In genomic region chrX:46758163-46758955, GRCh38 we compare ENCODE assay signal across 1 cellular context.
A peak's percentile ranks its signal among the peaks of the same experiment; 100 is the strongest.
TF ChIP-seq lines count a peak whose summit lies in the region.

No MANE protein-coding gene starts in this region.

TF ChIP-seq in HepG2, 621 proteins besides CTCF, POLR2A, EP300 and RAD21 (continued from another document):
- TF ChIP-seq, protein P1, sequence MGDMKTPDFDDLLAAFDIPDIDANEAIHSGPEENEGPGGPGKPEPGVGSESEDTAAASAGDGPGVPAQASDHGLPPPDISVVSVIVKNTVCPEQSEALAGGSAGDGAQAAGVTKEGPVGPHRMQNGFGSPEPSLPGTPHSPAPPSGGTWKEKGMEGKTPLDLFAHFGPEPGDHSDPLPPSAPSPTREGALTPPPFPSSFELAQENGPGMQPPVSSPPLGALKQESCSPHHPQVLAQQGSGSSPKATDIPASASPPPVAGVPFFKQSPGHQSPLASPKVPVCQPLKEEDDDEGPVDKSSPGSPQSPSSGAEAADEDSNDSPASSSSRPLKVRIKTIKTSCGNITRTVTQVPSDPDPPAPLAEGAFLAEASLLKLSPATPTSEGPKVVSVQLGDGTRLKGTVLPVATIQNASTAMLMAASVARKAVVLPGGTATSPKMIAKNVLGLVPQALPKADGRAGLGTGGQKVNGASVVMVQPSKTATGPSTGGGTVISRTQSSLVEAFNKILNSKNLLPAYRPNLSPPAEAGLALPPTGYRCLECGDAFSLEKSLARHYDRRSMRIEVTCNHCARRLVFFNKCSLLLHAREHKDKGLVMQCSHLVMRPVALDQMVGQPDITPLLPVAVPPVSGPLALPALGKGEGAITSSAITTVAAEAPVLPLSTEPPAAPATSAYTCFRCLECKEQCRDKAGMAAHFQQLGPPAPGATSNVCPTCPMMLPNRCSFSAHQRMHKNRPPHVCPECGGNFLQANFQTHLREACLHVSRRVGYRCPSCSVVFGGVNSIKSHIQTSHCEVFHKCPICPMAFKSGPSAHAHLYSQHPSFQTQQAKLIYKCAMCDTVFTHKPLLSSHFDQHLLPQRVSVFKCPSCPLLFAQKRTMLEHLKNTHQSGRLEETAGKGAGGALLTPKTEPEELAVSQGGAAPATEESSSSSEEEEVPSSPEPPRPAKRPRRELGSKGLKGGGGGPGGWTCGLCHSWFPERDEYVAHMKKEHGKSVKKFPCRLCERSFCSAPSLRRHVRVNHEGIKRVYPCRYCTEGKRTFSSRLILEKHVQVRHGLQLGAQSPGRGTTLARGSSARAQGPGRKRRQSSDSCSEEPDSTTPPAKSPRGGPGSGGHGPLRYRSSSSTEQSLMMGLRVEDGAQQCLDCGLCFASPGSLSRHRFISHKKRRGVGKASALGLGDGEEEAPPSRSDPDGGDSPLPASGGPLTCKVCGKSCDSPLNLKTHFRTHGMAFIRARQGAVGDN (CRISPR knock-in tag; IDR thresholded peaks at IDR 0.05), result peak; percentile 38
- no peak for TF ChIP-seq BCL6 (CRISPR knock-in tag; IDR thresholded peaks at IDR 0.05)
- no peak for TF ChIP-seq KLF9 (CRISPR knock-in tag; IDR thresholded peaks at IDR 0.05; ENCODE audit: low read depth)
- TF ChIP-seq ZNF546 (CRISPR knock-in tag; conservative IDR thresholded peaks at IDR 0.05), result no peak
- TF ChIP-seq ZNF441 (CRISPR knock-in tag; IDR thresholded peaks at IDR 0.05; ENCODE audit: borderline replicate concordance), result no peak
- TF ChIP-seq JUNB (CRISPR knock-in tag; IDR thresholded peaks at IDR 0.05; ENCODE audit: borderline replicate concordance), result no peak
- TF ChIP-seq, protein P2, sequence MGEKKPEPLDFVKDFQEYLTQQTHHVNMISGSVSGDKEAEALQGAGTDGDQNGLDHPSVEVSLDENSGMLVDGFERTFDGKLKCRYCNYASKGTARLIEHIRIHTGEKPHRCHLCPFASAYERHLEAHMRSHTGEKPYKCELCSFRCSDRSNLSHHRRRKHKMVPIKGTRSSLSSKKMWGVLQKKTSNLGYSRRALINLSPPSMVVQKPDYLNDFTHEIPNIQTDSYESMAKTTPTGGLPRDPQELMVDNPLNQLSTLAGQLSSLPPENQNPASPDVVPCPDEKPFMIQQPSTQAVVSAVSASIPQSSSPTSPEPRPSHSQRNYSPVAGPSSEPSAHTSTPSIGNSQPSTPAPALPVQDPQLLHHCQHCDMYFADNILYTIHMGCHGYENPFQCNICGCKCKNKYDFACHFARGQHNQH (CRISPR knock-in tag; IDR thresholded peaks at IDR 0.05), result no peak
- peak; percentile 4; the same call in 1 of the 2 replicates for TF ChIP-seq YEATS4 (CRISPR knock-in tag; IDR thresholded peaks at IDR 0.05; ENCODE audit: borderline replicate concordance)
- TF ChIP-seq ZNF263 (CRISPR knock-in tag; IDR thresholded peaks at IDR 0.05), result peak; percentile 95
- no peak for TF ChIP-seq DR1 (CRISPR knock-in tag; IDR thresholded peaks at IDR 0.05)
- no peak for TF ChIP-seq SP5 (CRISPR knock-in tag; IDR thresholded peaks at IDR 0.05; ENCODE audit: borderline replicate concordance, low read depth)
- no peak for TF ChIP-seq CREB1 (IDR thresholded peaks at IDR 0.05)
- no peak for TF ChIP-seq CREB1 (CRISPR knock-in tag; IDR thresholded peaks at IDR 0.05)
- TF ChIP-seq, protein P3, sequence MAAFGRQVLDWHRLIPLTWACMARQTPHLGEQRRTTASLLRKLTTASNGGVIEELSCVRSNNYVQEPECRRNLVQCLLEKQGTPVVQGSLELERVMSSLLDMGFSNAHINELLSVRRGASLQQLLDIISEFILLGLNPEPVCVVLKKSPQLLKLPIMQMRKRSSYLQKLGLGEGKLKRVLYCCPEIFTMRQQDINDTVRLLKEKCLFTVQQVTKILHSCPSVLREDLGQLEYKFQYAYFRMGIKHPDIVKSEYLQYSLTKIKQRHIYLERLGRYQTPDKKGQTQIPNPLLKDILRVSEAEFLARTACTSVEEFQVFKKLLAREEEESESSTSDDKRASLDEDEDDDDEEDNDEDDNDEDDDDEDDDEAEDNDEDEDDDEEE (CRISPR knock-in tag; IDR thresholded peaks at IDR 0.05), result no peak
- TF ChIP-seq NFYB (CRISPR knock-in tag; IDR thresholded peaks at IDR 0.05), result no peak
- TF ChIP-seq ZNF256 (CRISPR knock-in tag; conservative IDR thresholded peaks at IDR 0.05), result no peak
- 0 out of 2 replicates have a peak, but pooled peaks have one; percentile 11 for TF ChIP-seq ZBTB2 (CRISPR knock-in tag; IDR thresholded peaks at IDR 0.05; ENCODE audit: low read depth)
- no peak for TF ChIP-seq NFRKB (IDR thresholded peaks at IDR 0.05)
- no peak for TF ChIP-seq KAT8 (CRISPR knock-in tag; IDR thresholded peaks at IDR 0.05)
- TF ChIP-seq, protein P4, sequence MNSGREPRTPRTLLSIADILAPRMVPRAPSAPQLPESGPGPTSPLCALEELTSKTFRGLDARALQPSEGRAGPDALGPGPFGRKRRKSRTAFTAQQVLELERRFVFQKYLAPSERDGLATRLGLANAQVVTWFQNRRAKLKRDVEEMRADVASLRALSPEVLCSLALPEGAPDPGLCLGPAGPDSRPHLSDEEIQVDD (CRISPR knock-in tag; IDR thresholded peaks at IDR 0.05; ENCODE audit: borderline replicate concordance), result no peak
- no peak for TF ChIP-seq MED8 (CRISPR knock-in tag; IDR thresholded peaks at IDR 0.05; ENCODE audit: insufficient replicate concordance)
- no peak for TF ChIP-seq PCBP2 (optimal IDR thresholded peaks at IDR 0.05; ENCODE audit: low read depth, low read length, poor library complexity, severe bottlenecking)
